In genomic region chr7:117362294-117362693, GRCh38 we compare ENCODE assay signal across 26 cellular contexts. TPM values are rescaled to one million over a fixed set of nuclear protein-coding genes. Genes with fewer than 3 reads are reported as not detected.
A peak's percentile ranks its signal among the peaks of the same experiment; 100 is the strongest.
DNase-seq lines count a peak whose midpoint lies in the region; ATAC-seq, FAIRE-seq and TF ChIP-seq lines count a peak whose summit lies in the region.
"Had no signal": no experiment of that assay in that cellular context is flagged by ENCODE, and none has a peak within 500 bp of the region (broad histone marks: within the 10 kb centered on the region; RNA-seq: fewer than 3 reads in every experiment).

No MANE protein-coding gene starts in this region.

- TF ChIP-seq RAD21 in SK-N-SH (IDR thresholded peaks at IDR 0.05; ENCODE audit: low read length): no peak

- H3K27me3 ChIP-seq in osteoblast (ENCODE audit: insufficient read depth, low read length): peaks cover 19% of the 10 kb centered on the region
- H3K27me3 ChIP-seq in SK-N-SH (ENCODE audit: insufficient read depth): peaks cover 10% of the 10 kb centered on the region; the same call in 1 of the 2 replicates

- H4K20me1 ChIP-seq in osteoblast (ENCODE audit: insufficient read depth, low read length) (no peaks in the 10 kb centered on the region), SK-N-SH (ENCODE audit: insufficient read depth) (no peaks in the 10 kb centered on the region)

- no peaks in the 10 kb centered on the region for H3F3A ChIP-seq in SK-N-SH (replicated peaks; ENCODE audit: insufficient read depth)

- H3K4me3 ChIP-seq in osteoblast (ENCODE audit: insufficient read depth, low read length) (no peak overlapping the region), SK-N-SH (ENCODE audit: low read depth in 2 of 2, low read length in 1 of 2) (no peak overlapping the region)
- H3K4me3 ChIP-seq: SK-N-MC had no signal

- TF ChIP-seq CTCF in osteoblast (IDR thresholded peaks at IDR 0.05; ENCODE audit: extremely low read depth, low read depth, low read length): no peak
- TF ChIP-seq CTCF in SK-N-SH (IDR thresholded peaks at IDR 0.05): no peak

- no peaks in the 10 kb centered on the region; the same call in 1 of the 2 replicates for H3K9me2 ChIP-seq in SK-N-SH

- TF ChIP-seq EP300 in SK-N-SH (IDR thresholded peaks at IDR 0.05; ENCODE audit: borderline replicate concordance in 1 of 2, low read depth in 1 of 2, low read length in 1 of 2): no peak

- FAIRE-seq in A204.1 (lab: Jason Lieb, UNC): peak; percentile 39
- FAIRE-seq: H54 had no signal

- no peaks in the 10 kb centered on the region for H3K9me3 ChIP-seq in osteoblast (ENCODE audit: low read depth, low read length)
- 0 out of 2 replicates have a peak, but pooled peaks cover 7% of the 10 kb centered on the region for H3K9me3 ChIP-seq in SK-N-SH
- H3K9me3 ChIP-seq: BE2C had no signal

- H3K79me2 ChIP-seq in osteoblast (ENCODE audit: insufficient read depth, low read length) (no peaks in the 10 kb centered on the region), SK-N-SH (ENCODE audit: insufficient read depth) (no peaks in the 10 kb centered on the region)

- no peaks in the 10 kb centered on the region for H3K4me1 ChIP-seq in osteoblast (ENCODE audit: insufficient read depth, low read length)
- H3K4me1 ChIP-seq in SK-N-SH (ENCODE audit: control insufficient read depth in 1 of 2, insufficient read depth in 2 of 2, low read depth in 1 of 2, low read length in 1 of 2): no peaks in the 10 kb centered on the region
- H3K4me1 ChIP-seq: BE2C had no signal

- POLR2A ChIA-PET in SK-N-SH (lab: Yijun Ruan, JAX): no interaction called here

- ATAC-seq in GM18870 (IDR thresholded peaks at IDR 0.05; ENCODE audit: unreplicated experiment) (peak; percentile 60), GM21723 (IDR thresholded peaks at IDR 0.05; ENCODE audit: unreplicated experiment) (peak; percentile 80), HG03442 (IDR thresholded peaks at IDR 0.05; ENCODE audit: unreplicated experiment) (peak; percentile 57), HG02763 (IDR thresholded peaks at IDR 0.05; ENCODE audit: unreplicated experiment) (no peak)

- H3K27ac ChIP-seq in osteoblast (ENCODE audit: low read depth, low read length): no peak overlapping the region
- no peak overlapping the region for H3K27ac ChIP-seq in SK-N-SH (ENCODE audit: low read depth in 2 of 2, low read length in 1 of 2)
- H3K27ac ChIP-seq: KMS-11, SK-N-MC had no signal

- DNase-seq in NOMO-1 treated with DMSO at 0.1 percent for 48 hours (lab: John Stamatoyannopoulos, UW; ENCODE audit: unreplicated experiment): no peak
- no peak for DNase-seq in osteoblast (ENCODE audit: insufficient read length, low spot score, missing footprints)
- DNase-seq in SK-N-SH: no peak
- DNase-seq: BE2C; CD4-positive, CD25-positive, alpha-beta regulatory T cell; COR-L47; DMS 273 treated with DMSO at 0.1 percent for 48 hours; DND-41; NCI-H1048; NCI-H1436; NCI-H1930; NCI-H345; NCI-H526 treated with DMSO at 0.1 percent for 48 hours; OCI-M1; SHP77 had no signal

- CTCF ChIA-PET in SK-N-SH (lab: Yijun Ruan, JAX): no interaction called here

- no peaks in the 10 kb centered on the region for H3K36me3 ChIP-seq in osteoblast (ENCODE audit: insufficient read depth, low read length)
- H3K36me3 ChIP-seq in SK-N-SH (replicated peaks in 1 of 2; ENCODE audit: control insufficient read depth in 1 of 2, insufficient read depth in 2 of 2, low read length in 1 of 2): no peaks in the 10 kb centered on the region
- H3K36me3 ChIP-seq: BE2C had no signal

- H2AFZ ChIP-seq in osteoblast (ENCODE audit: low read length) (no peak overlapping the region), SK-N-SH (ENCODE audit: low read depth) (no peak overlapping the region)

- H3K9ac ChIP-seq in SK-N-SH: no peak overlapping the region
- H3K9ac ChIP-seq: KMS-11 had no signal

- no peak overlapping the region for H3K4me2 ChIP-seq in osteoblast (ENCODE audit: insufficient read depth, low read length)
- H3K4me2 ChIP-seq in SK-N-SH: no peak overlapping the region
- H3K4me2 ChIP-seq: KMS-11 had no signal

TF ChIP-seq in SK-N-SH, 30 proteins besides CTCF, POLR2A, EP300 and RAD21:
- TF ChIP-seq SMC3 (IDR thresholded peaks at IDR 0.05; ENCODE audit: low read depth, low read length) (no peak), FOXJ3 (CRISPR knock-in tag; IDR thresholded peaks at IDR 0.05) (no peak), TEAD4 (IDR thresholded peaks at IDR 0.05; ENCODE audit: borderline replicate concordance, insufficient read depth) (no peak), IRF3 (IDR thresholded peaks at IDR 0.05; ENCODE audit: low read depth, low read length) (no peak), FOXM1 (IDR thresholded peaks at IDR 0.05; ENCODE audit: low read depth) (no peak), EZH2phosphoT487 (IDR thresholded peaks at IDR 0.05; ENCODE audit: borderline replicate concordance, low read depth) (no peak), JUND (IDR thresholded peaks at IDR 0.05) (no peak), GABPA (IDR thresholded peaks at IDR 0.05; ENCODE audit: low read depth) (no peak), USF2 (IDR thresholded peaks at IDR 0.05; ENCODE audit: borderline replicate concordance, low read depth, low read length) (no peak), PBX3 (IDR thresholded peaks at IDR 0.05) (no peak), MXI1 (IDR thresholded peaks at IDR 0.05; ENCODE audit: low read depth, low read length) (no peak), ELF1 (IDR thresholded peaks at IDR 0.05) (no peak), YY1 (IDR thresholded peaks at IDR 0.05; ENCODE audit: low read depth) (no peak), GATA2 (CRISPR knock-in tag; IDR thresholded peaks at IDR 0.05) (no peak), USF1 (IDR thresholded peaks at IDR 0.05; ENCODE audit: borderline replicate concordance, low read depth) (no peak), NRF1 (IDR thresholded peaks at IDR 0.05; ENCODE audit: low read depth, low read length) (no peak)

RNA-seq across cellular contexts. Expression of gene WNT2, which starts 39.4 kb away (rescaled TPM):
- under 0.01 TPM in 2 replicates for total RNA-seq in osteoblast
- polyA plus RNA-seq in SK-N-SH (2012; rRNA removed): 0.05 TPM in 1 of 2 replicates, not detected in the other
- polyA plus RNA-seq in SK-N-SH (2012; cell fraction: cytosol; rRNA removed): 0.01 and 0.03 TPM in 2 replicates
- not detected in 2 replicates for polyA plus RNA-seq in SK-N-SH (2012; cell fraction: nucleus; rRNA removed)
- total RNA-seq: A172; CD4-positive, CD25-positive, alpha-beta regulatory T cell; G401; RPMI7951 had no signal
- polyA plus RNA-seq: CD4-positive, CD25-positive, alpha-beta regulatory T cell had no signal
